27 cellular contexts compared by ENCODE assay signal in the genomic region with DNA sequence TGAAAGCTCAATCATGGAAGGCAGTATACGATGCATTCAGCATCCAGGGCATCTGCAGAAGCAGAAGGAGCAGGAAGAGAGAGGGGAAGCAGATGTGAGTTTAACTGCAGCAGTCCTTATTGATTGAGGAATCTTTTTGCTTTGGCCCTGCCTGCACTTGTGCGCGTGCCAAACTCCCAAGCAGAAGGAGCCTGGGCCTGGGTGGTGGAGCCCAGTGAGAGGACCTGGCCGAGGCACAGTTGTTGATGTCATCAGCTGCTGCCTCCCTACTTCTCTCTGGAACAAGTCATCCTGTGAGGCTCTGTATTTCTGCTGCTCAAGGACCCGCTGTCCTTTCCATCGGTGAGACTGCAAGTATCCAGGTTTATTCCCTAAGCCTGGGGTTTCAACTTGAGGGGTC. TPM values are rescaled to one million over a fixed set of nuclear protein-coding genes. Genes with fewer than 3 reads are reported as not detected.
DNase-seq lines count a peak whose midpoint lies in the region; ATAC-seq and TF ChIP-seq lines count a peak whose summit lies in the region.
"Had no signal": no experiment of that assay in that cellular context is flagged by ENCODE, and none has a peak within 500 bp of the region (broad histone marks: within the 10 kb centered on the region; RNA-seq: fewer than 3 reads in every experiment).

No MANE protein-coding gene starts in this region.

- H3K4me3 Mint-ChIP-seq in neural crest cell: no peak overlapping the region
- H3K4me3 Mint-ChIP-seq: activated naive CD8-positive, alpha-beta T cell; CD14-positive monocyte; naive thymus-derived CD8-positive, alpha-beta T cell had no signal

- no peak for TF ChIP-seq POLR2A in uterus (IDR thresholded peaks at IDR 0.05)

- H3K4me1 ChIP-seq in heart right ventricle: peaks cover 9 to 71% (median 41%) of the 10 kb centered on the region in 9 donors
- peaks cover 0 to 14% of the 10 kb centered on the region in 2 donors for H3K4me1 ChIP-seq in uterus
- H3K4me1 ChIP-seq: lower lobe of right lung had no signal

- peaks cover 22% of the 10 kb centered on the region for H3K4me1 Mint-ChIP-seq in neural crest cell
- H3K4me1 Mint-ChIP-seq: CD14-positive monocyte; naive thymus-derived CD8-positive, alpha-beta T cell had no signal

- H3K27ac Mint-ChIP-seq in neural crest cell (ENCODE audit: unreplicated experiment): peak overlapping the region; percentile 73
- H3K27ac Mint-ChIP-seq: activated naive CD8-positive, alpha-beta T cell; CD14-positive monocyte; naive thymus-derived CD8-positive, alpha-beta T cell had no signal

- no peak for TF ChIP-seq CTCF in heart right ventricle (IDR thresholded peaks at IDR 0.05)
- TF ChIP-seq CTCF in neural crest cell (conservative IDR thresholded peaks at IDR 0.05): no peak
- no peak for TF ChIP-seq CTCF in uterus (IDR thresholded peaks at IDR 0.05)

- H3K27me3 ChIP-seq in heart right ventricle (no peaks in the 10 kb centered on the region), uterus (no peaks in the 10 kb centered on the region)

- 55 to 61% methylated on average over 6 of the region's 6 CpGs for WGBS in heart right ventricle, 2 donors

- H3K4me3 ChIP-seq in heart right ventricle (no peak overlapping the region), uterus (no peak overlapping the region)
- H3K4me3 ChIP-seq: lower lobe of right lung, spleen had no signal

- no peaks in the 10 kb centered on the region for H3K27me3 Mint-ChIP-seq in neural crest cell (ENCODE audit: low read depth)

- no peak for DNase-seq in Right ventricle myocardium inferior (ENCODE audit: missing footprints)
- no peak for DNase-seq in cardiac septum (ENCODE audit: low spot score)
- DNase-seq in heart right ventricle: peak; percentile 21 to 54
- no peak for DNase-seq in neural crest cell (ENCODE audit: low read depth, low spot score)
- DNase-seq in uterus: peak; percentile 60 to 62
- DNase-seq in NAMALWA (ENCODE audit: low spot score): no peak
- no peak for DNase-seq in NCI-H1417 (lab: John Stamatoyannopoulos, UW)
- DNase-seq: 8988T; activated CD4-positive, alpha-beta T cell treated with anti-CD3 and anti-CD28 coated beads for 4 hours; activated T-cell treated with anti-CD3 and anti-CD28 coated beads for 4 hours; DND-41; effector CD8-positive, alpha-beta T cell; lower lobe of right lung; naive thymus-derived CD8-positive, alpha-beta T cell; NCI-H1092; NCI-H1694 treated with DMSO at 0.1 percent for 48 hours; NCI-H2171; NCI-H524; spleen; stimulated activated CD4-positive, alpha-beta T cell treated with anti-CD3 and anti-CD28 coated beads, Interleukin-2, amount 100 ng/mL, for 24 hours; stimulated activated naive CD8-positive, alpha-beta T cell treated with anti-CD3 and anti-CD28 coated beads, Interleukin-15, Interleukin-2, amounts not matched to agents 100 U/mL and 50 U/mL, for 24 hours; SW 1271; WERI-Rb-1 had no signal

- H3K27ac ChIP-seq in heart right ventricle (peak overlapping the region in 2 of 10 donors; percentile 11 to 55), uterus (peak overlapping the region; percentile 69 to 75)
- H3K27ac ChIP-seq: lower lobe of right lung, spleen, WERI-Rb-1 had no signal

- H3K36me3 Mint-ChIP-seq in neural crest cell (ENCODE audit: low read depth): peaks cover 3% of the 10 kb centered on the region
- H3K36me3 Mint-ChIP-seq: activated naive CD8-positive, alpha-beta T cell; CD14-positive monocyte; naive thymus-derived CD8-positive, alpha-beta T cell had no signal

- peaks cover 2% of the 10 kb centered on the region for H3K9me3 Mint-ChIP-seq in neural crest cell

- peak; percentile 71 for ATAC-seq in Right ventricle myocardium inferior
- ATAC-seq in heart right ventricle: peak; percentile 28 to 86 (median 68)
- no peak for ATAC-seq in GM18517 (IDR thresholded peaks at IDR 0.05; ENCODE audit: unreplicated experiment)
- ATAC-seq: lower lobe of right lung; naive thymus-derived CD8-positive, alpha-beta T cell; Panc1; stimulated activated naive CD8-positive, alpha-beta T cell treated with anti-CD3 and anti-CD28 coated beads, Interleukin-15, Interleukin-2, amounts not matched to agents 100 U/mL and 50 U/mL, for 24 hours had no signal

- intact Hi-C loops in Right ventricle myocardium inferior (cut with DNase I) (no loop called here), cardiac septum (cut with DNase I) (no loop called here), heart right ventricle (cut with DNase I) (no loop called here), uterus (cut with DNase I; ENCODE audit: low total_unique reads) (no loop called here)

- H3K9me3 ChIP-seq in heart right ventricle: no peaks in the 10 kb centered on the region
- no peaks in the 10 kb centered on the region for H3K9me3 ChIP-seq in uterus
- H3K9me3 ChIP-seq: lower lobe of right lung, spleen had no signal

- H3K36me3 ChIP-seq in heart right ventricle (no peaks in the 10 kb centered on the region), uterus (no peaks in the 10 kb centered on the region)
- H3K36me3 ChIP-seq: lower lobe of right lung, spleen, WERI-Rb-1 had no signal

RNA-seq across cellular contexts. Expression of a gene that starts 24.3 kb away (rescaled TPM):
- total RNA-seq in Right ventricle myocardium inferior (66.0 TPM), cardiac septum (139 TPM), heart right ventricle (100 to 1,000 TPM in 3 of 10 donors, 10 to 100 TPM in 7; 58.4 to 116 (median 87.9) TPM), neural crest cell (40.5 and 45.4 TPM in 2 replicates), uterus (10 to 100 TPM; 25.3 to 94.1 (median 63.6) TPM)
- polyA plus RNA-seq in heart right ventricle: 10 to 100 TPM; 12.9 to 25.2 TPM
- polyA plus RNA-seq: CD14-positive monocyte had no signal

Comparison
In these comparisons a context has a peak if more than half of its experiments do, and no peak if none do; other contexts are left out.
1. DNase-seq: peak in heart right ventricle (2 of 2) and uterus (2 of 2); none in Right ventricle myocardium inferior (single experiment), cardiac septum (single experiment), neural crest cell (single experiment), NAMALWA (single experiment) and NCI-H1417 (0 of 3).